ENCODE assay signal across 8 cellular contexts in the genomic region with DNA sequence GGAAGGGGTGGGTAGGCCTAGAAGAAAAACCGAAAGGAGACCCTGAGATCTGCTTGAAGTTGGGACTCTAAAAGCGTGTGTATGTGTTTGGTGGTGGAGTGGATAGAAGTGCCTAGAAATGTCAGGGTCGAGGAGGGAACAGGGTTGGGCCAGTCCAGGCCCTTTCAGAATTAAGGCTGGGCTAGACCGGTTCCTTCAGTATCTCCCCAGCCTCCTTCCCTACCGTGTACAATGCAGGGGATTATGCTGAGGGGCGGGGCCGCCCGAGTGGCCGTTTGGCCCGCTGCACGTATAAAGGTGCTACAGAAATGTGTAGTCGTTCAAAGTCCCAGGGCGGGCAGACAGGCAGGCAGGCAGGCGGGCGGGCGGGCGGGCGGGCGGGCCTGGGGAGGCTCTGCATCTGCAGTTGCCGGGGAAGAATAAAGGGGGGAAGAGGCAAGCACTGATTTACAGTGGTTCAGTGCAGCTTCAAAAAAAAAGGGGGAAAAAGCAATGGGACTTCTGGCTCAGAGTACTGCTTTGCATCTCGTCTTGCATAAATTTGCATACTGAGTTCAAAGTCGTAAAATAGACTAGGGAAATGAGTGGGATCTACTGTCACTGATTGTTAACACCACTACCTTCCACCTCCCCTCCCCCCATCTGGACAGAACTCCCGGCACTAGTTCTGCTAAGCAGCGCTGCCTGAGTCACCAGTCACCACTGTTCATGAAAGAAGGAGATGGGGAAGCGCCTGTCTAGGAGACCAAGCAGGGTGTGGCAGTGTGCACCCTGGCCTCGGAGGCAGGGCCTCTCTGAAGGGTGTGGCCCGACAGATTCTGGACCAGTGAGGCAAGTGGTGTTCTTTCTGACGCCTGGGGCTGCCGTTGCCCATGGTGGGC. TPM values are rescaled to one million over a fixed set of nuclear protein-coding genes. Genes with fewer than 3 reads are reported as not detected.
DNase-seq lines count a peak whose midpoint lies in the region; ATAC-seq and TF ChIP-seq lines count a peak whose summit lies in the region.

No MANE protein-coding gene starts in this region.

- H2AFZ ChIP-seq in Loucy (ENCODE audit: low read length), result no peak overlapping the region

- no peak overlapping the region for H3K27ac ChIP-seq in BLaER1
- peak overlapping the region; percentile 55 for H3K27ac ChIP-seq in brain microvascular endothelial cell
- no peak overlapping the region for H3K27ac ChIP-seq in lung (ENCODE audit: low read depth in 1 of 2, low read length in 1 of 2)

- H3K4me3 ChIP-seq in BLaER1 (peak overlapping the region; percentile 83), Loucy (ENCODE audit: low read length, poor library complexity, severe bottlenecking) (peak overlapping the region; percentile 100), brain microvascular endothelial cell (ENCODE audit: low read depth, low read length) (no peak overlapping the region), lung (no peak overlapping the region)

- peak overlapping the region; percentile 54; the same call in 1 of the 2 replicates for H3K9ac ChIP-seq in BLaER1
- H3K9ac ChIP-seq in Loucy (ENCODE audit: low read depth, low read length, poor library complexity, severe bottlenecking), result peak overlapping the region; percentile 97

- H3K27me3 ChIP-seq in BLaER1, result peaks cover 60% of the 10 kb centered on the region
- no peaks in the 10 kb centered on the region for H3K27me3 ChIP-seq in Loucy (ENCODE audit: insufficient read depth, low read length, poor library complexity, severe bottlenecking)
- no peaks in the 10 kb centered on the region for H3K27me3 ChIP-seq in brain microvascular endothelial cell (replicated peaks)
- H3K27me3 ChIP-seq in lung (ENCODE audit: control insufficient read depth, insufficient read depth), result peaks cover 2% of the 10 kb centered on the region

- DNase-seq in brain microvascular endothelial cell (peak; percentile 63), lung (ENCODE audit: low spot score) (peak; percentile 37), GM10248 (ENCODE audit: extremely low spot score) (no peak)
- no peak for DNase-seq in stimulated activated naive CD4-positive, alpha-beta T cell treated with Interleukin-2 at 50 U/mL for 16 hours (lab: John Stamatoyannopoulos, UW)

- POLR2A ChIA-PET in GM10248 (lab: Yijun Ruan, JAX), result interaction anchor here (0.5 to 1.3 kb wide), 2 partner anchors 14 to 530 kb away, joined by 3 to 5 read pairs; no protein-coding TSS in a partner anchor

- no peaks in the 10 kb centered on the region for H3K9me3 ChIP-seq in BLaER1
- no peaks in the 10 kb centered on the region for H3K9me3 ChIP-seq in Loucy (ENCODE audit: insufficient read depth, low read depth, low read length)
- H3K9me3 ChIP-seq in lung (ENCODE audit: control insufficient read depth in 2 of 2, insufficient read depth in 1 of 2, low read length in 1 of 2), result no peaks in the 10 kb centered on the region

- peaks cover 72% of the 10 kb centered on the region for H4K20me1 ChIP-seq in BLaER1
- peaks cover 57% of the 10 kb centered on the region for H4K20me1 ChIP-seq in Loucy (ENCODE audit: insufficient read depth, low read length, poor library complexity, severe bottlenecking)

- peaks cover 28% of the 10 kb centered on the region; the same call in 1 of the 2 replicates for H3K36me3 ChIP-seq in BLaER1
- H3K36me3 ChIP-seq in Loucy (ENCODE audit: insufficient read depth, low read length), result peaks cover 26% of the 10 kb centered on the region; the same call in 1 of the 2 replicates
- H3K36me3 ChIP-seq in brain microvascular endothelial cell (replicated peaks), result peaks cover 7% of the 10 kb centered on the region
- no peaks in the 10 kb centered on the region for H3K36me3 ChIP-seq in lung (ENCODE audit: control insufficient read depth in 2 of 2, insufficient read depth in 2 of 2, low read length in 2 of 2)

- H3F3A ChIP-seq in Loucy (ENCODE audit: low read depth), result no peaks in the 10 kb centered on the region

- peak; percentile 6 for ATAC-seq in lung (ENCODE audit: insufficient read depth, low FRiP score)
- ATAC-seq in HG02610 (IDR thresholded peaks at IDR 0.05; ENCODE audit: unreplicated experiment), result no peak
- ATAC-seq in HG03139 (IDR thresholded peaks at IDR 0.05; ENCODE audit: unreplicated experiment), result no peak

- H3K4me1 ChIP-seq in BLaER1, result peaks cover 56% of the 10 kb centered on the region
- peaks cover 49% of the 10 kb centered on the region for H3K4me1 ChIP-seq in Loucy (ENCODE audit: insufficient read depth, low read length, poor library complexity, severe bottlenecking)
- H3K4me1 ChIP-seq in lung (ENCODE audit: control insufficient read depth in 2 of 2, insufficient read depth in 2 of 2, low read length in 2 of 2), result peaks cover 0 to 17% of the 10 kb centered on the region in 2 donors

- TF ChIP-seq CTCF in Loucy (conservative IDR thresholded peaks at IDR 0.05; ENCODE audit: low read length), result no peak
- TF ChIP-seq CTCF in brain microvascular endothelial cell (IDR thresholded peaks at IDR 0.05; ENCODE audit: low read depth, low read length, missing control alignments), result no peak
- no peak for TF ChIP-seq CTCF in lung (IDR thresholded peaks at IDR 0.05; ENCODE audit: control extremely low read depth, extremely low read depth)
- TF ChIP-seq CTCF in GM10248 (IDR thresholded peaks at IDR 0.05; ENCODE audit: control extremely low read depth, extremely low read depth, low read depth, missing control alignments), result no peak

- WGBS in lung, 2 donors, result 40 to 42% methylated on average over 29 of the region's 29 CpGs

- in situ Hi-C loops in brain microvascular endothelial cell (cut with HindIII; ENCODE audit: low pct_ligation_motif_present, low sequenced_read_pairs), result no loop called here

- CTCF ChIA-PET in GM10248 (lab: Yijun Ruan, JAX), result no interaction called here

- H3K4me2 ChIP-seq in BLaER1 (peak overlapping the region; percentile 95), Loucy (ENCODE audit: low read depth, low read length, poor library complexity, severe bottlenecking) (peak overlapping the region; percentile 97)

- no peaks in the 10 kb centered on the region for H3K9me2 ChIP-seq in Loucy (replicated peaks; ENCODE audit: low read depth, low read length)

- H3K79me2 ChIP-seq in Loucy (ENCODE audit: insufficient read depth, low read length), result peaks cover 96% of the 10 kb centered on the region

RNA-seq across cellular contexts. Expression of a gene that starts 3.6 kb away (rescaled TPM):
- 100 to 1,000 TPM in 1 of 2 donors, 10 to 100 TPM in 1; 75.9 to 104 TPM for total RNA-seq in lung
- 10 to 100 TPM; 50.5 to 86.4 TPM for polyA plus RNA-seq in lung

RNA-seq across cellular contexts. Expression of a gene that starts 58.5 kb away (rescaled TPM):
- 100 to 1,000 TPM; 139 to 196 TPM for total RNA-seq in lung
- polyA plus RNA-seq in lung, result 10 to 100 TPM; 22.2 to 34.4 TPM

Comparison
In these comparisons a context has a peak if more than half of its experiments do, and no peak if none do; other contexts are left out.
1. H3K4me3 ChIP-seq: peak in BLaER1 (single experiment) and Loucy (single experiment); none in brain microvascular endothelial cell (single experiment) and lung (single experiment).
2. DNase-seq: peak in brain microvascular endothelial cell (single experiment) and lung (single experiment); none in GM10248 (single experiment) and stimulated activated naive CD4-positive, alpha-beta T cell treated with Interleukin-2 at 50 U/mL for 16 hours (single experiment).